ENCODE assay signal across 11 cellular contexts in the genomic region with DNA sequence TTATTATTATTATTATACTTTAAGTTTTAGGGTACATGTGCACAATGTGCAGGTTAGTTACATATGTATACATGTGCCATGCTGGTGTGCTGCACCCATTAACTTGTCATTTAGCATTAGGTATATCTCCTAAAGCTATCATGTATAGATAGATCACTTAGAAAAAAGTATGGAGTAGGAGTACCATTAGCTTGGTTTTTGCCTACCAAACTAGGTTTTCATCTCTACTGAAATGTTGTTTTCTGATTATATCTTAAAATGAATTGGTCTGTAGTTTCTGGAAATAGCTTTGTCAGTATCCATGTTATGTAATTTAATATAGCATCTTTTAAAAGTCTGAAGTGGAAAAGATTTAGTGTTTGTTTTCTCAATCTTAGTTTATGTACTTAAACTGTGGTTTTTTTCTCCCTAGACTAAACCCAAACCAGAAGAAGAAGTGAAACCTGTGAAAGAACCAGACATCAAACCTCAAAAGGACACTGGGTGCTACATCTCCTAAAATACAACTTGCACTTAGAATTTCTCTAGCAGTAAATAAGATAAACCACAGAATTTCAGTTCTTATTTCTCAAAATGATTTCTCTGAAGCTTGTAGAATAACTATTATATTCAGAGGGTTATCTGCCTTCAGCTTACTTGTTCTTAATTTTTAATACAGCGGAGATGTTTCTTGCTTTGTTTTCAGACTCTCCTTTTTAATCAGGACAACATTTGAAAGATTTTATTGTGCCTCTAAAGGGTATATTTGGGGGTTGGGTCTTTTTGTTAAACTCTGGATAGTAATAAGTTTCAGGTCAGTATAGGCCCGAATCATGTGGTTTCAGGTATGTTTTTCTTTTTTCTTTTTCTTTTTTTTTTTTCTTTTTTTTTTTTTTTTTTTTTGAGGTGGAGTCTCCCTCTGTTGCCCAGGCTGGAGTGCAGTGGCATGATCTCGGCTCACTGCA. TPM values are rescaled to one million over a fixed set of nuclear protein-coding genes. Genes with fewer than 3 reads are reported as not detected.
DNase-seq lines count a peak whose midpoint lies in the region; ATAC-seq, FAIRE-seq and TF ChIP-seq lines count a peak whose summit lies in the region.
"Had no signal": no experiment of that assay in that cellular context is flagged by ENCODE, and none has a peak within 500 bp of the region (broad histone marks: within the 10 kb centered on the region; RNA-seq: fewer than 3 reads in every experiment).

No MANE protein-coding gene starts in this region.

- H3K4me2 ChIP-seq in PC-3 (ENCODE audit: low read length): no peak overlapping the region

- no peak overlapping the region for H3K9ac ChIP-seq in PC-3 (ENCODE audit: low read length)

- H3K4me3 ChIP-seq in PC-3 (ENCODE audit: low read length): no peak overlapping the region

- peak overlapping the region; percentile 19 for H3K27ac Mint-ChIP-seq in activated CD8-positive, alpha-beta T cell treated with anti-CD3 and anti-CD28 coated beads for 36 hours
- peak overlapping the region in 1 of 2 donors; percentile 12 for H3K27ac Mint-ChIP-seq in effector memory CD8-positive, alpha-beta T cell

- H3K9me3 ChIP-seq in PC-3 (ENCODE audit: low read length): no peaks in the 10 kb centered on the region

- no peaks in the 10 kb centered on the region for H3K9me3 Mint-ChIP-seq in activated CD8-positive, alpha-beta T cell treated with anti-CD3 and anti-CD28 coated beads for 36 hours
- no peaks in the 10 kb centered on the region for H3K9me3 Mint-ChIP-seq in effector memory CD8-positive, alpha-beta T cell

- CTCF ChIA-PET in activated CD8-positive, alpha-beta T cell treated with anti-CD3 and anti-CD28 coated beads for 36 hours (lab: Charles Lee): interaction anchor here (1.3 to 2.3 kb wide), 2 partner anchors 348 to 391 kb away, joined by 3 to 9 read pairs; no protein-coding TSS in a partner anchor
- CTCF ChIA-PET in PC-3 (lab: Charles Lee): no interaction called here

- no peak for TF ChIP-seq POLR2A in GM12892 (IDR thresholded peaks at IDR 0.05; ENCODE audit: low read depth, low read length)

- peaks cover 12% of the 10 kb centered on the region for H3K4me1 Mint-ChIP-seq in activated CD8-positive, alpha-beta T cell treated with anti-CD3 and anti-CD28 coated beads for 36 hours (ENCODE audit: low read depth)
- H3K4me1 Mint-ChIP-seq in effector memory CD8-positive, alpha-beta T cell (ENCODE audit: low read depth in 2 of 2): peaks cover 4 to 8% of the 10 kb centered on the region in 2 donors

- H3K27me3 ChIP-seq in PC-3 (ENCODE audit: low read length): no peaks in the 10 kb centered on the region

- BruUV-seq in PC-3 (replicated peaks; lab: Mats Ljungman, UMichigan): no TSS peak

- no peaks in the 10 kb centered on the region for H3F3A ChIP-seq in PC-3 (ENCODE audit: low read length, unreplicated experiment)

- intact Hi-C loops in activated CD8-positive, alpha-beta T cell treated with anti-CD3 and anti-CD28 coated beads for 36 hours (cut with micrococcal nuclease): no loop called here
- intact Hi-C loops in PC-3 (cut with micrococcal nuclease): loop anchor here (10.0 kb wide), 1 partner anchor 272 kb away; no protein-coding TSS in a partner anchor

- FAIRE-seq in GM12892 (lab: Jason Lieb, UNC): peak; percentile 84

- H3K4me1 ChIP-seq in PC-3 (ENCODE audit: insufficient read depth, low read length): peaks cover 15% of the 10 kb centered on the region

- no peak overlapping the region for H3K4me3 Mint-ChIP-seq in activated CD8-positive, alpha-beta T cell treated with anti-CD3 and anti-CD28 coated beads for 36 hours
- H3K4me3 Mint-ChIP-seq in effector memory CD8-positive, alpha-beta T cell: no peak overlapping the region

- no peak overlapping the region for H3K27ac ChIP-seq in PC-3 (ENCODE audit: low read length)
- H3K27ac ChIP-seq: VCaP had no signal

- no peaks in the 10 kb centered on the region for H4K20me1 ChIP-seq in PC-3 (ENCODE audit: low read length)

- H3K9me2 ChIP-seq in PC-3 (replicated peaks; ENCODE audit: low read length): no peaks in the 10 kb centered on the region

- TF ChIP-seq CTCF in GM20000 (IDR thresholded peaks at IDR 0.05; ENCODE audit: extremely low read depth, missing control alignments) (no peak), PC-3 (conservative IDR thresholded peaks at IDR 0.05; ENCODE audit: low read depth, low read length) (no peak)
- no peak for TF ChIP-seq CTCF in activated CD8-positive, alpha-beta T cell treated with anti-CD3 and anti-CD28 coated beads for 36 hours (IDR thresholded peaks at IDR 0.05)

- H2AFZ ChIP-seq in PC-3 (ENCODE audit: low read length): no peak overlapping the region

- no peaks in the 10 kb centered on the region for H3K79me2 ChIP-seq in PC-3 (ENCODE audit: low read length)

- peaks cover 40% of the 10 kb centered on the region for H3K36me3 Mint-ChIP-seq in activated CD8-positive, alpha-beta T cell treated with anti-CD3 and anti-CD28 coated beads for 36 hours (ENCODE audit: low read depth)
- peaks cover 79% of the 10 kb centered on the region for H3K36me3 Mint-ChIP-seq in effector memory CD8-positive, alpha-beta T cell (ENCODE audit: insufficient read depth)

- peak; percentile 13 for DNase-seq in GM12892 (ENCODE audit: insufficient read length)
- peak; percentile 61 for DNase-seq in GM20000 (ENCODE audit: low spot score)
- no peak for DNase-seq in activated CD8-positive, alpha-beta T cell treated with anti-CD3 and anti-CD28 coated beads for 36 hours
- DNase-seq in activated gamma-delta T cell (lab: John Stamatoyannopoulos, UW): no peak
- DNase-seq in effector memory CD8-positive, alpha-beta T cell: no peak
- DNase-seq in PC-3: no peak
- no peak for DNase-seq in stimulated activated CD8-positive, alpha-beta memory T cell treated with anti-CD3 and anti-CD28 coated beads, Interleukin-4, amount 100 ng/mL, for 48 hours
- DNase-seq: DMS79 treated with DMSO at 0.1 percent for 48 hours had no signal

- POLR2A ChIA-PET in activated CD8-positive, alpha-beta T cell treated with anti-CD3 and anti-CD28 coated beads for 36 hours (lab: Charles Lee): no interaction called here
- POLR2A ChIA-PET in PC-3 (lab: Charles Lee; ENCODE audit: unreplicated experiment): no interaction called here

- peaks cover 58% of the 10 kb centered on the region for H3K36me3 ChIP-seq in PC-3 (ENCODE audit: low read depth, low read length)

- ATAC-seq in HG03159 (IDR thresholded peaks at IDR 0.05; ENCODE audit: unreplicated experiment): peak; percentile 99
- no peak for ATAC-seq in activated CD8-positive, alpha-beta T cell treated with anti-CD3 and anti-CD28 coated beads for 36 hours
- no peak for ATAC-seq in effector memory CD8-positive, alpha-beta T cell (replicated peaks)
- ATAC-seq in PC-3: no peak

- no peaks in the 10 kb centered on the region for H3K27me3 Mint-ChIP-seq in activated CD8-positive, alpha-beta T cell treated with anti-CD3 and anti-CD28 coated beads for 36 hours
- no peaks in the 10 kb centered on the region for H3K27me3 Mint-ChIP-seq in effector memory CD8-positive, alpha-beta T cell

RNA-seq across cellular contexts. Expression of gene FAM177B, which starts 4.5 kb away (rescaled TPM):
- not detected for polyA plus RNA-seq in GM12892 (2012; ENCODE audit: missing spikeins)
- total RNA-seq in activated CD8-positive, alpha-beta T cell treated with anti-CD3 and anti-CD28 coated beads for 36 hours: not detected
- total RNA-seq in PC-3 (2014; rRNA removed): not detected in 2 replicates
- total RNA-seq: dermis microvascular lymphatic vessel endothelial cell had no signal

RNA-seq across cellular contexts. Expression of gene BROX, which starts 20.1 kb away (rescaled TPM):
- polyA plus RNA-seq in GM12892 (2012; ENCODE audit: missing spikeins): 17.9 TPM
- total RNA-seq in activated CD8-positive, alpha-beta T cell treated with anti-CD3 and anti-CD28 coated beads for 36 hours: 10 to 100 TPM; 25.7 to 32.8 TPM
- total RNA-seq in PC-3 (2014; rRNA removed): 60.7 and 68.4 TPM in 2 replicates

RNA-seq across cellular contexts. Expression of gene AIDA, which starts 20.2 kb away (rescaled TPM):
- polyA plus RNA-seq in GM12892 (2012; ENCODE audit: missing spikeins): 33.9 TPM
- 10 to 100 TPM; 54.3 to 61.6 TPM for total RNA-seq in activated CD8-positive, alpha-beta T cell treated with anti-CD3 and anti-CD28 coated beads for 36 hours
- 38.0 and 41.4 TPM in 2 replicates for total RNA-seq in PC-3 (2014; rRNA removed)

Comparison
In these comparisons a context has a peak if more than half of its experiments do, and no peak if none do; other contexts are left out.
1. DNase-seq: peak in GM12892 (single experiment) and GM20000 (single experiment); none in activated CD8-positive, alpha-beta T cell treated with anti-CD3 and anti-CD28 coated beads for 36 hours (single experiment), activated gamma-delta T cell (single experiment), effector memory CD8-positive, alpha-beta T cell (0 of 3), PC-3 (single experiment) and stimulated activated CD8-positive, alpha-beta memory T cell treated with anti-CD3 and anti-CD28 coated beads, Interleukin-4, amount 100 ng/mL, for 48 hours (single experiment).